ENCODE assay signal across 1 cellular context in genomic region chr11:117906710-117907109, GRCh38.
A peak's percentile ranks its signal among the peaks of the same experiment; 100 is the strongest.
TF ChIP-seq lines count a peak whose summit lies in the region.

No MANE protein-coding gene starts in this region.

TF ChIP-seq in K562, 482 proteins besides CTCF, POLR2A, EP300 and RAD21:
- TF ChIP-seq MITF (IDR thresholded peaks at IDR 0.05) (no peak), KDM1A (IDR thresholded peaks at IDR 0.05) (peak; percentile 62 to 65; a peak in 3 of 4 replicates)
TF ChIP-seq in K562: peak in this region for 1.
